ENCODE assay signal across 1 cellular context in the genomic region with DNA sequence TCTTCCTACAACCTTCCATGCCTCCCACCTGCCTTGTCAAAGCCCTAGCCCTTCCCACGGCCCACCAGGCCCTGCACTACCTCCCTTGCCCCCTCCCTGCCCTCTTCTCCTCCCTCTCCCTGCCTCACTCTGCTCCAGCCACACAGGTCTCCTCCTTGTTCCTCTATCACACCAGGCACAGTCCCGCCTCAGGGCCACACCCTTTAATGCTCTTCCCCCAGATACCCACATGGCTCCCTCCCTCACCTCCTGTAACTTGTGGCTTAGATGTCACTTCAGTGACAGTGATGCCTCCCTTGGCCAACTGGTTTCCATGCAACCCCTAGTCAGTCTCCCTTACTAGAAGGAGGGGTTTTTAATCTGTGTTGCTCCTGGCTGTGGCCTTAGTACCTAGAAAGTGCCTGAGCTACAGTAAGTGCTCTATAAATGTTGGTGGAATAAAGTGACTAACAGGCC.
A peak's percentile ranks its signal among the peaks of the same experiment; 100 is the strongest.
TF ChIP-seq lines count a peak whose summit lies in the region.

No MANE protein-coding gene starts in this region.

TF ChIP-seq in K562, 482 proteins besides CTCF, POLR2A, EP300 and RAD21 (continues in another document):
- TF ChIP-seq E2F3 (CRISPR knock-in tag; IDR thresholded peaks at IDR 0.05) (no peak), RBM14 (IDR thresholded peaks at IDR 0.05; ENCODE audit: borderline replicate concordance, insufficient read depth, low read depth, low read length) (no peak), RCOR1 (IDR thresholded peaks at IDR 0.05; ENCODE audit: borderline replicate concordance in 1 of 2, low read depth in 2 of 2, low read length in 2 of 2) (peak in 1 of 2 experiments; percentile 31; a peak in 1 of 4 replicates), FOXJ3 (CRISPR knock-in tag; IDR thresholded peaks at IDR 0.05) (no peak), NFIX (CRISPR knock-in tag; IDR thresholded peaks at IDR 0.05; ENCODE audit: low read depth) (no peak), NBN (IDR thresholded peaks at IDR 0.05; ENCODE audit: low read depth) (no peak), RBFOX2 (IDR thresholded peaks at IDR 0.05; ENCODE audit: low read depth, low read length) (peak; percentile 40; the same call in 1 of the 2 replicates), KLF1 (tag; IDR thresholded peaks at IDR 0.05) (0 out of 2 replicates have a peak, but pooled peaks have one; percentile 19), PHTF2 (CRISPR knock-in tag; IDR thresholded peaks at IDR 0.05) (no peak), WHSC1 (IDR thresholded peaks at IDR 0.05; ENCODE audit: low read length) (no peak), TAL1 (IDR thresholded peaks at IDR 0.05) (0 out of 2 replicates have a peak, but pooled peaks have one; percentile 14), KAT2B (IDR thresholded peaks at IDR 0.05; ENCODE audit: low read depth, low read length) (no peak), CTBP1 (IDR thresholded peaks at IDR 0.05; ENCODE audit: borderline replicate concordance) (peak; percentile 51; the same call in 1 of the 2 replicates), MEIS2 (IDR thresholded peaks at IDR 0.05; ENCODE audit: partially characterized antibody) (peak; percentile 59), MTF1 (CRISPR knock-in tag; IDR thresholded peaks at IDR 0.05; ENCODE audit: borderline replicate concordance) (no peak), TRIM28 (IDR thresholded peaks at IDR 0.05) (no peak), CBFA2T3 (IDR thresholded peaks at IDR 0.05) (peak; percentile 63), KDM1A (IDR thresholded peaks at IDR 0.05) (0 out of 4 replicates have a peak, but pooled peaks of 1 of the 2 experiments have one; percentile 43), ZNF699 (CRISPR knock-in tag; IDR thresholded peaks at IDR 0.05; ENCODE audit: insufficient replicate concordance) (no peak), FOXA1 (IDR thresholded peaks at IDR 0.05; ENCODE audit: borderline replicate concordance) (no peak), CBFA2T2 (conservative IDR thresholded peaks at IDR 0.05) (0 out of 2 replicates have a peak, but pooled peaks have one; percentile 44), HDAC1 (IDR thresholded peaks at IDR 0.05) (peak in 1 of 2 experiments; percentile 61; a peak in 1 of 4 replicates), GABPB2 (CRISPR knock-in tag; conservative IDR thresholded peaks at IDR 0.05) (no peak), ARID1B (IDR thresholded peaks at IDR 0.05) (peak; percentile 45), TFAM (CRISPR knock-in tag; conservative IDR thresholded peaks at IDR 0.05) (no peak), TSC22D4 (tag; IDR thresholded peaks at IDR 0.05) (no peak), ZNF324 (CRISPR knock-in tag; IDR thresholded peaks at IDR 0.05) (no peak), ZNF507 (tag; conservative IDR thresholded peaks at IDR 0.05) (no peak), ELF4 (CRISPR knock-in tag; IDR thresholded peaks at IDR 0.05) (peak; percentile 58; the same call in 1 of the 2 replicates)
- TF ChIP-seq, protein P1, sequence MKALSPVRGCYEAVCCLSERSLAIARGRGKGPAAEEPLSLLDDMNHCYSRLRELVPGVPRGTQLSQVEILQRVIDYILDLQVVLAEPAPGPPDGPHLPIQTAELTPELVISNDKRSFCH (CRISPR knock-in tag; IDR thresholded peaks at IDR 0.05), result no peak
- TF ChIP-seq, protein P1 (tag; IDR thresholded peaks at IDR 0.05), result no peak
- TF ChIP-seq, protein P2, sequence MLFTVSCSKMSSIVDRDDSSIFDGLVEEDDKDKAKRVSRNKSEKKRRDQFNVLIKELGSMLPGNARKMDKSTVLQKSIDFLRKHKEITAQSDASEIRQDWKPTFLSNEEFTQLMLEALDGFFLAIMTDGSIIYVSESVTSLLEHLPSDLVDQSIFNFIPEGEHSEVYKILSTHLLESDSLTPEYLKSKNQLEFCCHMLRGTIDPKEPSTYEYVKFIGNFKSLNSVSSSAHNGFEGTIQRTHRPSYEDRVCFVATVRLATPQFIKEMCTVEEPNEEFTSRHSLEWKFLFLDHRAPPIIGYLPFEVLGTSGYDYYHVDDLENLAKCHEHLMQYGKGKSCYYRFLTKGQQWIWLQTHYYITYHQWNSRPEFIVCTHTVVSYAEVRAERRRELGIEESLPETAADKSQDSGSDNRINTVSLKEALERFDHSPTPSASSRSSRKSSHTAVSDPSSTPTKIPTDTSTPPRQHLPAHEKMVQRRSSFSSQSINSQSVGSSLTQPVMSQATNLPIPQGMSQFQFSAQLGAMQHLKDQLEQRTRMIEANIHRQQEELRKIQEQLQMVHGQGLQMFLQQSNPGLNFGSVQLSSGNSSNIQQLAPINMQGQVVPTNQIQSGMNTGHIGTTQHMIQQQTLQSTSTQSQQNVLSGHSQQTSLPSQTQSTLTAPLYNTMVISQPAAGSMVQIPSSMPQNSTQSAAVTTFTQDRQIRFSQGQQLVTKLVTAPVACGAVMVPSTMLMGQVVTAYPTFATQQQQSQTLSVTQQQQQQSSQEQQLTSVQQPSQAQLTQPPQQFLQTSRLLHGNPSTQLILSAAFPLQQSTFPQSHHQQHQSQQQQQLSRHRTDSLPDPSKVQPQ (CRISPR knock-in tag; IDR thresholded peaks at IDR 0.05; ENCODE audit: borderline replicate concordance), result no peak
- TF ChIP-seq, protein P3, sequence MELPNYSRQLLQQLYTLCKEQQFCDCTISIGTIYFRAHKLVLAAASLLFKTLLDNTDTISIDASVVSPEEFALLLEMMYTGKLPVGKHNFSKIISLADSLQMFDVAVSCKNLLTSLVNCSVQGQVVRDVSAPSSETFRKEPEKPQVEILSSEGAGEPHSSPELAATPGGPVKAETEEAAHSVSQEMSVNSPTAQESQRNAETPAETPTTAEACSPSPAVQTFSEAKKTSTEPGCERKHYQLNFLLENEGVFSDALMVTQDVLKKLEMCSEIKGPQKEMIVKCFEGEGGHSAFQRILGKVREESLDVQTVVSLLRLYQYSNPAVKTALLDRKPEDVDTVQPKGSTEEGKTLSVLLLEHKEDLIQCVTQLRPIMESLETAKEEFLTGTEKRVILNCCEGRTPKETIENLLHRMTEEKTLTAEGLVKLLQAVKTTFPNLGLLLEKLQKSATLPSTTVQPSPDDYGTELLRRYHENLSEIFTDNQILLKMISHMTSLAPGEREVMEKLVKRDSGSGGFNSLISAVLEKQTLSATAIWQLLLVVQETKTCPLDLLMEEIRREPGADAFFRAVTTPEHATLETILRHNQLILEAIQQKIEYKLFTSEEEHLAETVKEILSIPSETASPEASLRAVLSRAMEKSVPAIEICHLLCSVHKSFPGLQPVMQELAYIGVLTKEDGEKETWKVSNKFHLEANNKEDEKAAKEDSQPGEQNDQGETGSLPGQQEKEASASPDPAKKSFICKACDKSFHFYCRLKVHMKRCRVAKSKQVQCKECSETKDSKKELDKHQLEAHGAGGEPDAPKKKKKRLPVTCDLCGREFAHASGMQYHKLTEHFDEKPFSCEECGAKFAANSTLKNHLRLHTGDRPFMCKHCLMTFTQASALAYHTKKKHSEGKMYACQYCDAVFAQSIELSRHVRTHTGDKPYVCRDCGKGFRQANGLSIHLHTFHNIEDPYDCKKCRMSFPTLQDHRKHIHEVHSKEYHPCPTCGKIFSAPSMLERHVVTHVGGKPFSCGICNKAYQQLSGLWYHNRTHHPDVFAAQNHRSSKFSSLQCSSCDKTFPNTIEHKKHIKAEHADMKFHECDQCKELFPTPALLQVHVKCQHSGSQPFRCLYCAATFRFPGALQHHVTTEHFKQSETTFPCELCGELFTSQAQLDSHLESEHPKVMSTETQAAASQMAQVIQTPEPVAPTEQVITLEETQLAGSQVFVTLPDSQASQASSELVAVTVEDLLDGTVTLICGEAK (IDR thresholded peaks at IDR 0.05), result peak; percentile 39; the same call in 1 of the 2 replicates
- TF ChIP-seq, protein P3 (CRISPR knock-in tag; IDR thresholded peaks at IDR 0.05), result no peak
- TF ChIP-seq, protein P4, sequence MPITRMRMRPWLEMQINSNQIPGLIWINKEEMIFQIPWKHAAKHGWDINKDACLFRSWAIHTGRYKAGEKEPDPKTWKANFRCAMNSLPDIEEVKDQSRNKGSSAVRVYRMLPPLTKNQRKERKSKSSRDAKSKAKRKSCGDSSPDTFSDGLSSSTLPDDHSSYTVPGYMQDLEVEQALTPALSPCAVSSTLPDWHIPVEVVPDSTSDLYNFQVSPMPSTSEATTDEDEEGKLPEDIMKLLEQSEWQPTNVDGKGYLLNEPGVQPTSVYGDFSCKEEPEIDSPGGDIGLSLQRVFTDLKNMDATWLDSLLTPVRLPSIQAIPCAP (CRISPR knock-in tag; IDR thresholded peaks at IDR 0.05; ENCODE audit: borderline replicate concordance), result no peak
- TF ChIP-seq, protein P5, sequence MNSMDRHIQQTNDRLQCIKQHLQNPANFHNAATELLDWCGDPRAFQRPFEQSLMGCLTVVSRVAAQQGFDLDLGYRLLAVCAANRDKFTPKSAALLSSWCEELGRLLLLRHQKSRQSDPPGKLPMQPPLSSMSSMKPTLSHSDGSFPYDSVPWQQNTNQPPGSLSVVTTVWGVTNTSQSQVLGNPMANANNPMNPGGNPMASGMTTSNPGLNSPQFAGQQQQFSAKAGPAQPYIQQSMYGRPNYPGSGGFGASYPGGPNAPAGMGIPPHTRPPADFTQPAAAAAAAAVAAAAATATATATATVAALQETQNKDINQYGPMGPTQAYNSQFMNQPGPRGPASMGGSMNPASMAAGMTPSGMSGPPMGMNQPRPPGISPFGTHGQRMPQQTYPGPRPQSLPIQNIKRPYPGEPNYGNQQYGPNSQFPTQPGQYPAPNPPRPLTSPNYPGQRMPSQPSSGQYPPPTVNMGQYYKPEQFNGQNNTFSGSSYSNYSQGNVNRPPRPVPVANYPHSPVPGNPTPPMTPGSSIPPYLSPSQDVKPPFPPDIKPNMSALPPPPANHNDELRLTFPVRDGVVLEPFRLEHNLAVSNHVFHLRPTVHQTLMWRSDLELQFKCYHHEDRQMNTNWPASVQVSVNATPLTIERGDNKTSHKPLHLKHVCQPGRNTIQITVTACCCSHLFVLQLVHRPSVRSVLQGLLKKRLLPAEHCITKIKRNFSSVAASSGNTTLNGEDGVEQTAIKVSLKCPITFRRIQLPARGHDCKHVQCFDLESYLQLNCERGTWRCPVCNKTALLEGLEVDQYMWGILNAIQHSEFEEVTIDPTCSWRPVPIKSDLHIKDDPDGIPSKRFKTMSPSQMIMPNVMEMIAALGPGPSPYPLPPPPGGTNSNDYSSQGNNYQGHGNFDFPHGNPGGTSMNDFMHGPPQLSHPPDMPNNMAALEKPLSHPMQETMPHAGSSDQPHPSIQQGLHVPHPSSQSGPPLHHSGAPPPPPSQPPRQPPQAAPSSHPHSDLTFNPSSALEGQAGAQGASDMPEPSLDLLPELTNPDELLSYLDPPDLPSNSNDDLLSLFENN (IDR thresholded peaks at IDR 0.05; ENCODE audit: low read depth in 2 of 2, low read length in 2 of 2), result no peak
- TF ChIP-seq, protein P6, sequence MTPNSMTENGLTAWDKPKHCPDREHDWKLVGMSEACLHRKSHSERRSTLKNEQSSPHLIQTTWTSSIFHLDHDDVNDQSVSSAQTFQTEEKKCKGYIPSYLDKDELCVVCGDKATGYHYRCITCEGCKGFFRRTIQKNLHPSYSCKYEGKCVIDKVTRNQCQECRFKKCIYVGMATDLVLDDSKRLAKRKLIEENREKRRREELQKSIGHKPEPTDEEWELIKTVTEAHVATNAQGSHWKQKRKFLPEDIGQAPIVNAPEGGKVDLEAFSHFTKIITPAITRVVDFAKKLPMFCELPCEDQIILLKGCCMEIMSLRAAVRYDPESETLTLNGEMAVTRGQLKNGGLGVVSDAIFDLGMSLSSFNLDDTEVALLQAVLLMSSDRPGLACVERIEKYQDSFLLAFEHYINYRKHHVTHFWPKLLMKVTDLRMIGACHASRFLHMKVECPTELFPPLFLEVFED (CRISPR knock-in tag; conservative IDR thresholded peaks at IDR 0.05), result no peak
- TF ChIP-seq, protein P7, sequence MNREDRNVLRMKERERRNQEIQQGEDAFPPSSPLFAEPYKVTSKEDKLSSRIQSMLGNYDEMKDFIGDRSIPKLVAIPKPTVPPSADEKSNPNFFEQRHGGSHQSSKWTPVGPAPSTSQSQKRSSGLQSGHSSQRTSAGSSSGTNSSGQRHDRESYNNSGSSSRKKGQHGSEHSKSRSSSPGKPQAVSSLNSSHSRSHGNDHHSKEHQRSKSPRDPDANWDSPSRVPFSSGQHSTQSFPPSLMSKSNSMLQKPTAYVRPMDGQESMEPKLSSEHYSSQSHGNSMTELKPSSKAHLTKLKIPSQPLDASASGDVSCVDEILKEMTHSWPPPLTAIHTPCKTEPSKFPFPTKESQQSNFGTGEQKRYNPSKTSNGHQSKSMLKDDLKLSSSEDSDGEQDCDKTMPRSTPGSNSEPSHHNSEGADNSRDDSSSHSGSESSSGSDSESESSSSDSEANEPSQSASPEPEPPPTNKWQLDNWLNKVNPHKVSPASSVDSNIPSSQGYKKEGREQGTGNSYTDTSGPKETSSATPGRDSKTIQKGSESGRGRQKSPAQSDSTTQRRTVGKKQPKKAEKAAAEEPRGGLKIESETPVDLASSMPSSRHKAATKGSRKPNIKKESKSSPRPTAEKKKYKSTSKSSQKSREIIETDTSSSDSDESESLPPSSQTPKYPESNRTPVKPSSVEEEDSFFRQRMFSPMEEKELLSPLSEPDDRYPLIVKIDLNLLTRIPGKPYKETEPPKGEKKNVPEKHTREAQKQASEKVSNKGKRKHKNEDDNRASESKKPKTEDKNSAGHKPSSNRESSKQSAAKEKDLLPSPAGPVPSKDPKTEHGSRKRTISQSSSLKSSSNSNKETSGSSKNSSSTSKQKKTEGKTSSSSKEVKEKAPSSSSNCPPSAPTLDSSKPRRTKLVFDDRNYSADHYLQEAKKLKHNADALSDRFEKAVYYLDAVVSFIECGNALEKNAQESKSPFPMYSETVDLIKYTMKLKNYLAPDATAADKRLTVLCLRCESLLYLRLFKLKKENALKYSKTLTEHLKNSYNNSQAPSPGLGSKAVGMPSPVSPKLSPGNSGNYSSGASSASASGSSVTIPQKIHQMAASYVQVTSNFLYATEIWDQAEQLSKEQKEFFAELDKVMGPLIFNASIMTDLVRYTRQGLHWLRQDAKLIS (CRISPR knock-in tag; IDR thresholded peaks at IDR 0.05), result no peak
